In genomic region chr5:131996210-131997025, GRCh38 we compare ENCODE assay signal across 14 cellular contexts. TPM values are rescaled to one million over a fixed set of nuclear protein-coding genes. Genes with fewer than 3 reads are reported as not detected.
DNase-seq lines count a peak whose midpoint lies in the region; ATAC-seq and TF ChIP-seq lines count a peak whose summit lies in the region.
"Had no signal": no experiment of that assay in that cellular context is flagged by ENCODE, and none has a peak within 500 bp of the region (broad histone marks: within the 10 kb centered on the region; RNA-seq: fewer than 3 reads in every experiment).

No MANE protein-coding gene starts in this region.

- no peak overlapping the region for H3K27ac ChIP-seq in CD4-positive, alpha-beta memory T cell (ENCODE audit: low read depth, low read length)
- H3K27ac ChIP-seq in KOPT-K1 (ENCODE audit: low read depth, low read length, poor library complexity, severe bottlenecking) (peak overlapping the region; percentile 67), body of pancreas (peak overlapping the region in 2 of 4 donors; percentile 27 to 49)
- H3K27ac ChIP-seq: cardiac muscle cell, suprapubic skin had no signal

- H3K4me1 Mint-ChIP-seq in CD4-positive, alpha-beta memory T cell = peaks cover 37 to 58% (median 52%) of the 10 kb centered on the region in 4 donors

- CTCF ChIA-PET in CD4-positive, alpha-beta memory T cell (lab: Charles Lee; ENCODE audit: partially characterized antibody) = interaction anchor here (1.0 to 4.6 kb wide), 3 partner anchors 10 to 407 kb away, joined by 3 to 45 read pairs (median 4); no protein-coding TSS in a partner anchor

- H3K36me3 ChIP-seq in CD4-positive, alpha-beta memory T cell (ENCODE audit: insufficient read depth, low read length) = no peaks in the 10 kb centered on the region
- H3K36me3 ChIP-seq in KOPT-K1 (ENCODE audit: insufficient read depth, low read length) (no peaks in the 10 kb centered on the region), body of pancreas (replicated peaks in 1 of 2; ENCODE audit: insufficient read depth in 1 of 2, low read depth in 2 of 2) (no peaks in the 10 kb centered on the region)
- H3K36me3 ChIP-seq: cardiac muscle cell, suprapubic skin had no signal

- no peak for DNase-seq in CD4-positive, alpha-beta memory T cell
- DNase-seq in body of pancreas = peak; percentile 23 to 36 (median 30)
- peak; percentile 34 to 71 for DNase-seq in lung microvascular endothelial cell (ENCODE audit: low read depth in 2 of 2)
- DNase-seq in mesenteric fat pad (ENCODE audit: low spot score) = no peak
- DNase-seq in activated T-cell treated with anti-CD3 and anti-CD28 coated beads for 4 hours = no peak
- DNase-seq in activated T-cell treated with anti-CD3 and anti-CD28 coated beads, Interleukin-2, amount 50 U/mL, for 48 hours = no peak
- DNase-seq: activated CD8-positive, alpha-beta memory T cell treated with anti-CD3 and anti-CD28 coated beads for 24 hours; activated naive CD4-positive, alpha-beta T cell treated with Interleukin-2 at 50 U/mL for 16 hours; NCI-H2107 had no signal

- no peaks in the 10 kb centered on the region for H3K9me3 ChIP-seq in CD4-positive, alpha-beta memory T cell (ENCODE audit: control insufficient read depth in 1 of 2, low read length in 2 of 2)
- H3K9me3 ChIP-seq in KOPT-K1 (ENCODE audit: insufficient read depth, low read length, poor library complexity, severe bottlenecking) = no peaks in the 10 kb centered on the region
- H3K9me3 ChIP-seq in body of pancreas = no peaks in the 10 kb centered on the region
- H3K9me3 ChIP-seq: suprapubic skin had no signal

- H3K4me3 Mint-ChIP-seq in CD4-positive, alpha-beta memory T cell = peak overlapping the region in 3 of 8 donors; percentile 1 to 29 (median 3)

- H3K36me3 Mint-ChIP-seq in CD4-positive, alpha-beta memory T cell = no peaks in the 10 kb centered on the region

- H3K27me3 Mint-ChIP-seq in CD4-positive, alpha-beta memory T cell = no peaks in the 10 kb centered on the region

- no peaks in the 10 kb centered on the region for H3K27me3 ChIP-seq in CD4-positive, alpha-beta memory T cell (ENCODE audit: insufficient read depth, low read length)
- no peaks in the 10 kb centered on the region for H3K27me3 ChIP-seq in body of pancreas
- H3K27me3 ChIP-seq: cardiac muscle cell, suprapubic skin had no signal

- TF ChIP-seq POLR2A in body of pancreas (IDR thresholded peaks at IDR 0.05) = no peak

- H3K4me1 ChIP-seq in CD4-positive, alpha-beta memory T cell (ENCODE audit: insufficient read depth, low read length) = peaks cover 55% of the 10 kb centered on the region
- peaks cover 25% of the 10 kb centered on the region for H3K4me1 ChIP-seq in body of pancreas
- H3K4me1 ChIP-seq: suprapubic skin had no signal

- no peak overlapping the region for H3K4me3 ChIP-seq in CD4-positive, alpha-beta memory T cell (ENCODE audit: low read length in 2 of 2)
- no peak overlapping the region for H3K4me3 ChIP-seq in body of pancreas
- H3K4me3 ChIP-seq: cardiac muscle cell, suprapubic skin had no signal

- H3K9me3 Mint-ChIP-seq in CD4-positive, alpha-beta memory T cell = peaks cover 0 to 2% (median 0%) of the 10 kb centered on the region in 8 donors

- POLR2A ChIA-PET in CD4-positive, alpha-beta memory T cell (lab: Charles Lee; ENCODE audit: partially characterized antibody) = interaction anchor here (1.2 kb wide), 1 partner anchor 199 kb away, joined by 3 read pairs; no protein-coding TSS in a partner anchor

- ATAC-seq in body of pancreas (peak; percentile 63), GM18498 (IDR thresholded peaks at IDR 0.05; ENCODE audit: unreplicated experiment) (no peak)

- 42 to 44% methylated on average over 6 of the region's 6 CpGs for WGBS in body of pancreas, 2 donors

- no peak for TF ChIP-seq CTCF in body of pancreas (IDR thresholded peaks at IDR 0.05)

- intact Hi-C loops in CD4-positive, alpha-beta memory T cell (cut with micrococcal nuclease) = no loop called here
- intact Hi-C loops in body of pancreas (cut with DNase I) = no loop called here

- H3K27ac Mint-ChIP-seq in CD4-positive, alpha-beta memory T cell = peak overlapping the region in 6 of 7 donors; percentile 6 to 86 (median 34)

RNA-seq across cellular contexts. Expression of gene ACSL6, which starts 15.0 kb away (rescaled TPM):
- 10 to 100 TPM; 50.4 to 51.7 TPM for total RNA-seq in CD4-positive, alpha-beta memory T cell
- 10 to 100 TPM; 11.1 to 18.4 TPM for polyA plus RNA-seq in CD4-positive, alpha-beta memory T cell
- total RNA-seq in body of pancreas (1 to 10 TPM; 2.0 to 2.1 TPM), lung microvascular endothelial cell (0.40 and 0.65 TPM in 2 replicates), mesenteric fat pad (0.35 TPM)

RNA-seq across cellular contexts. Expression of gene MEIKIN, which starts 51.0 kb away (rescaled TPM):
- 1 to 10 TPM; 3.6 to 6.2 TPM for total RNA-seq in CD4-positive, alpha-beta memory T cell
- polyA plus RNA-seq in CD4-positive, alpha-beta memory T cell = not detected
- total RNA-seq in body of pancreas (10 to 100 TPM in 1 of 2 donors, not detected in 1; 39.2 TPM), lung microvascular endothelial cell (not detected in 2 replicates), mesenteric fat pad (1.0 TPM)
- total RNA-seq: cardiac muscle cell, suprapubic skin had no signal
- polyA plus RNA-seq: cardiac muscle cell, keratinocyte had no signal

Comparison
In these comparisons a context has a peak if more than half of its experiments do, and no peak if none do; other contexts are left out.
1. DNase-seq: peak in body of pancreas (4 of 4) and lung microvascular endothelial cell (2 of 2); none in CD4-positive, alpha-beta memory T cell (0 of 5), mesenteric fat pad (single experiment), activated T-cell treated with anti-CD3 and anti-CD28 coated beads for 4 hours (single experiment) and activated T-cell treated with anti-CD3 and anti-CD28 coated beads, Interleukin-2, amount 50 U/mL, for 48 hours (0 of 2).
2. RNA of gene ACSL6, which starts 15.0 kb away (total RNA-seq): 50.4 to 51.7 TPM in CD4-positive, alpha-beta memory T cell; 2.0 to 2.1 TPM in body of pancreas, 0.40 to 0.65 TPM in lung microvascular endothelial cell and 0.35 TPM in mesenteric fat pad (single experiment); every median in the first group is over 10 times any median in the second.